1 cellular context compared by ENCODE assay signal in the genomic region with DNA sequence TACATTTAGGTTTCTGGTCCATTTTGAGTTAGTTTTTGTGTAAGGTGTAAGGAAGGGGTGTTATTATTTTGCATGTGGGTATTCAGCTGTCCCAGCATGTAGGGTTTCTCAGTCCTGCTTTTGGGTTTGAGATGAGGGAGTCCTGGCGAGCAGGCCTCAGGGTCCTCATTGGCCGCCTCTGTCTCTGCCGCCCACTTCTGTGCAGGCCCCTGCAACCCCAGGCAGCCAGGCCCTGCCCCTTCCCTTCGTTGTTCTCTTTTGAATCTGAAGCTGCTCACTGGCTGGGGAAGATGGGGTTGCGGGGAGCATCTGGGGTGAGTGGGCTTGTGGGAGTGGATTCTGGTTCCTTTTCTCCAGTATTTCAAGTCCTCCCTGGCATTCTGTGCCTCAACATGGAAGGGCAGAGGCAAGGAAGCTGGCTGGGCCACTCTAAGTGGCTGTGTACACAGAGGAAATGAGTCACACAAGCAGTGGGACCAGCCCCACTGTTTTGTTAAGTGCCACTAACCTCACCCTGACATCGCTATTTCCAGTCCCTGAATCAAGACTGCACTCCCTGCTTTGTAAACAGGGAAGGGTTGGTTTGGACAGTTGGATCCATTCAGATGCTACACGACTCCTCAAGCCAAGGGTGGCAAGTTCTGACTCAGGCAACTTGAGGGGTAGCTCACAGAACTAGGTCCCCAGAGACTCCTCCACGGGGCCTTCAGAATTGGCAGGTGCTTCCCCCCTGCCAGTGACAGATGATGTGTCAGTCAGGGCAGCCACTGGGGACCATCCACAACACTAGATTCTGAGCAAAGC.
TF ChIP-seq lines count a peak whose summit lies in the region.

No MANE protein-coding gene starts in this region.

TF ChIP-seq in GM12878, 131 proteins besides CTCF, POLR2A, EP300 and RAD21:
- TF ChIP-seq DPF2 (IDR thresholded peaks at IDR 0.05) (peak; percentile 57; the same call in 1 of the 2 replicates), ATF7 (IDR thresholded peaks at IDR 0.05; ENCODE audit: low read depth) (peak; percentile 71), IKZF2 (IDR thresholded peaks at IDR 0.05) (peak in 1 of 2 experiments; percentile 35; a peak in 2 of 4 replicates), MEF2B (IDR thresholded peaks at IDR 0.05; ENCODE audit: partially characterized antibody, poor library complexity, severe bottlenecking) (peak; percentile 94), NBN (IDR thresholded peaks at IDR 0.05) (peak; percentile 81), MTA2 (IDR thresholded peaks at IDR 0.05; ENCODE audit: low read depth) (peak; percentile 10; the same call in 1 of the 2 replicates), HDGF (IDR thresholded peaks at IDR 0.05) (peak; percentile 80; the same call in 1 of the 2 replicates), BACH1 (IDR thresholded peaks at IDR 0.05; ENCODE audit: borderline replicate concordance) (0 out of 2 replicates have a peak, but pooled peaks have one; percentile 38)
- TF ChIP-seq, protein P1, sequence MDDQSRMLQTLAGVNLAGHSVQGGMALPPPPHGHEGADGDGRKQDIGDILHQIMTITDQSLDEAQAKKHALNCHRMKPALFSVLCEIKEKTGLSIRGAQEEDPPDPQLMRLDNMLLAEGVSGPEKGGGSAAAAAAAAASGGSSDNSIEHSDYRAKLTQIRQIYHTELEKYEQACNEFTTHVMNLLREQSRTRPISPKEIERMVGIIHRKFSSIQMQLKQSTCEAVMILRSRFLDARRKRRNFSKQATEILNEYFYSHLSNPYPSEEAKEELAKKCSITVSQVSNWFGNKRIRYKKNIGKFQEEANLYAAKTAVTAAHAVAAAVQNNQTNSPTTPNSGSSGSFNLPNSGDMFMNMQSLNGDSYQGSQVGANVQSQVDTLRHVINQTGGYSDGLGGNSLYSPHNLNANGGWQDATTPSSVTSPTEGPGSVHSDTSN (IDR thresholded peaks at IDR 0.05; ENCODE audit: insufficient replicate concordance, low read depth, low read length), result peak; percentile 77
- TF ChIP-seq, protein P2, sequence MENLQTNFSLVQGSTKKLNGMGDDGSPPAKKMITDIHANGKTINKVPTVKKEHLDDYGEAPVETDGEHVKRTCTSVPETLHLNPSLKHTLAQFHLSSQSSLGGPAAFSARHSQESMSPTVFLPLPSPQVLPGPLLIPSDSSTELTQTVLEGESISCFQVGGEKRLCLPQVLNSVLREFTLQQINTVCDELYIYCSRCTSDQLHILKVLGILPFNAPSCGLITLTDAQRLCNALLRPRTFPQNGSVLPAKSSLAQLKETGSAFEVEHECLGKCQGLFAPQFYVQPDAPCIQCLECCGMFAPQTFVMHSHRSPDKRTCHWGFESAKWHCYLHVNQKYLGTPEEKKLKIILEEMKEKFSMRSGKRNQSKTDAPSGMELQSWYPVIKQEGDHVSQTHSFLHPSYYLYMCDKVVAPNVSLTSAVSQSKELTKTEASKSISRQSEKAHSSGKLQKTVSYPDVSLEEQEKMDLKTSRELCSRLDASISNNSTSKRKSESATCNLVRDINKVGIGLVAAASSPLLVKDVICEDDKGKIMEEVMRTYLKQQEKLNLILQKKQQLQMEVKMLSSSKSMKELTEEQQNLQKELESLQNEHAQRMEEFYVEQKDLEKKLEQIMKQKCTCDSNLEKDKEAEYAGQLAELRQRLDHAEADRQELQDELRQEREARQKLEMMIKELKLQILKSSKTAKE (IDR thresholded peaks at IDR 0.05; ENCODE audit: low read depth, poor library complexity, severe bottlenecking), result peak; percentile 25
- TF ChIP-seq, protein P3, sequence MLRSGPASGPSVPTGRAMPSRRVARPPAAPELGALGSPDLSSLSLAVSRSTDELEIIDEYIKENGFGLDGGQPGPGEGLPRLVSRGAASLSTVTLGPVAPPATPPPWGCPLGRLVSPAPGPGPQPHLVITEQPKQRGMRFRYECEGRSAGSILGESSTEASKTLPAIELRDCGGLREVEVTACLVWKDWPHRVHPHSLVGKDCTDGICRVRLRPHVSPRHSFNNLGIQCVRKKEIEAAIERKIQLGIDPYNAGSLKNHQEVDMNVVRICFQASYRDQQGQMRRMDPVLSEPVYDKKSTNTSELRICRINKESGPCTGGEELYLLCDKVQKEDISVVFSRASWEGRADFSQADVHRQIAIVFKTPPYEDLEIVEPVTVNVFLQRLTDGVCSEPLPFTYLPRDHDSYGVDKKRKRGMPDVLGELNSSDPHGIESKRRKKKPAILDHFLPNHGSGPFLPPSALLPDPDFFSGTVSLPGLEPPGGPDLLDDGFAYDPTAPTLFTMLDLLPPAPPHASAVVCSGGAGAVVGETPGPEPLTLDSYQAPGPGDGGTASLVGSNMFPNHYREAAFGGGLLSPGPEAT (IDR thresholded peaks at IDR 0.05; ENCODE audit: low read depth), result peak; percentile 25; the same call in 1 of the 2 replicates
- TF ChIP-seq, protein P4, sequence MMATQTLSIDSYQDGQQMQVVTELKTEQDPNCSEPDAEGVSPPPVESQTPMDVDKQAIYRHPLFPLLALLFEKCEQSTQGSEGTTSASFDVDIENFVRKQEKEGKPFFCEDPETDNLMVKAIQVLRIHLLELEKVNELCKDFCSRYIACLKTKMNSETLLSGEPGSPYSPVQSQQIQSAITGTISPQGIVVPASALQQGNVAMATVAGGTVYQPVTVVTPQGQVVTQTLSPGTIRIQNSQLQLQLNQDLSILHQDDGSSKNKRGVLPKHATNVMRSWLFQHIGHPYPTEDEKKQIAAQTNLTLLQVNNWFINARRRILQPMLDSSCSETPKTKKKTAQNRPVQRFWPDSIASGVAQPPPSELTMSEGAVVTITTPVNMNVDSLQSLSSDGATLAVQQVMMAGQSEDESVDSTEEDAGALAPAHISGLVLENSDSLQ (IDR thresholded peaks at IDR 0.05), result peak; percentile 77; the same call in 1 of the 2 replicates
- TF ChIP-seq, protein P5, sequence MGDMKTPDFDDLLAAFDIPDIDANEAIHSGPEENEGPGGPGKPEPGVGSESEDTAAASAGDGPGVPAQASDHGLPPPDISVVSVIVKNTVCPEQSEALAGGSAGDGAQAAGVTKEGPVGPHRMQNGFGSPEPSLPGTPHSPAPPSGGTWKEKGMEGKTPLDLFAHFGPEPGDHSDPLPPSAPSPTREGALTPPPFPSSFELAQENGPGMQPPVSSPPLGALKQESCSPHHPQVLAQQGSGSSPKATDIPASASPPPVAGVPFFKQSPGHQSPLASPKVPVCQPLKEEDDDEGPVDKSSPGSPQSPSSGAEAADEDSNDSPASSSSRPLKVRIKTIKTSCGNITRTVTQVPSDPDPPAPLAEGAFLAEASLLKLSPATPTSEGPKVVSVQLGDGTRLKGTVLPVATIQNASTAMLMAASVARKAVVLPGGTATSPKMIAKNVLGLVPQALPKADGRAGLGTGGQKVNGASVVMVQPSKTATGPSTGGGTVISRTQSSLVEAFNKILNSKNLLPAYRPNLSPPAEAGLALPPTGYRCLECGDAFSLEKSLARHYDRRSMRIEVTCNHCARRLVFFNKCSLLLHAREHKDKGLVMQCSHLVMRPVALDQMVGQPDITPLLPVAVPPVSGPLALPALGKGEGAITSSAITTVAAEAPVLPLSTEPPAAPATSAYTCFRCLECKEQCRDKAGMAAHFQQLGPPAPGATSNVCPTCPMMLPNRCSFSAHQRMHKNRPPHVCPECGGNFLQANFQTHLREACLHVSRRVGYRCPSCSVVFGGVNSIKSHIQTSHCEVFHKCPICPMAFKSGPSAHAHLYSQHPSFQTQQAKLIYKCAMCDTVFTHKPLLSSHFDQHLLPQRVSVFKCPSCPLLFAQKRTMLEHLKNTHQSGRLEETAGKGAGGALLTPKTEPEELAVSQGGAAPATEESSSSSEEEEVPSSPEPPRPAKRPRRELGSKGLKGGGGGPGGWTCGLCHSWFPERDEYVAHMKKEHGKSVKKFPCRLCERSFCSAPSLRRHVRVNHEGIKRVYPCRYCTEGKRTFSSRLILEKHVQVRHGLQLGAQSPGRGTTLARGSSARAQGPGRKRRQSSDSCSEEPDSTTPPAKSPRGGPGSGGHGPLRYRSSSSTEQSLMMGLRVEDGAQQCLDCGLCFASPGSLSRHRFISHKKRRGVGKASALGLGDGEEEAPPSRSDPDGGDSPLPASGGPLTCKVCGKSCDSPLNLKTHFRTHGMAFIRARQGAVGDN (IDR thresholded peaks at IDR 0.05), result peak; percentile 21; the same call in 1 of the 2 replicates
- TF ChIP-seq, protein P6, sequence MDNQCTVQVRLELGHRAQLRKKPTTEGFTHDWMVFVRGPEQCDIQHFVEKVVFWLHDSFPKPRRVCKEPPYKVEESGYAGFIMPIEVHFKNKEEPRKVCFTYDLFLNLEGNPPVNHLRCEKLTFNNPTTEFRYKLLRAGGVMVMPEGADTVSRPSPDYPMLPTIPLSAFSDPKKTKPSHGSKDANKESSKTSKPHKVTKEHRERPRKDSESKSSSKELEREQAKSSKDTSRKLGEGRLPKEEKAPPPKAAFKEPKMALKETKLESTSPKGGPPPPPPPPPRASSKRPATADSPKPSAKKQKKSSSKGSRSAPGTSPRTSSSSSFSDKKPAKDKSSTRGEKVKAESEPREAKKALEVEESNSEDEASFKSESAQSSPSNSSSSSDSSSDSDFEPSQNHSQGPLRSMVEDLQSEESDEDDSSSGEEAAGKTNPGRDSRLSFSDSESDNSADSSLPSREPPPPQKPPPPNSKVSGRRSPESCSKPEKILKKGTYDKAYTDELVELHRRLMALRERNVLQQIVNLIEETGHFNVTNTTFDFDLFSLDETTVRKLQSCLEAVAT (IDR thresholded peaks at IDR 0.05), result 0 out of 2 replicates have a peak, but pooled peaks have one; percentile 28
